In genomic region chr1:205301220-205301821, GRCh38 we compare ENCODE assay signal across 1 cellular context.
TF ChIP-seq lines count a peak whose summit lies in the region.

No MANE protein-coding gene starts in this region.

TF ChIP-seq in HepG2, 621 proteins besides CTCF, POLR2A, EP300 and RAD21 (continued from another document and continues in another):
- TF ChIP-seq, protein P1, sequence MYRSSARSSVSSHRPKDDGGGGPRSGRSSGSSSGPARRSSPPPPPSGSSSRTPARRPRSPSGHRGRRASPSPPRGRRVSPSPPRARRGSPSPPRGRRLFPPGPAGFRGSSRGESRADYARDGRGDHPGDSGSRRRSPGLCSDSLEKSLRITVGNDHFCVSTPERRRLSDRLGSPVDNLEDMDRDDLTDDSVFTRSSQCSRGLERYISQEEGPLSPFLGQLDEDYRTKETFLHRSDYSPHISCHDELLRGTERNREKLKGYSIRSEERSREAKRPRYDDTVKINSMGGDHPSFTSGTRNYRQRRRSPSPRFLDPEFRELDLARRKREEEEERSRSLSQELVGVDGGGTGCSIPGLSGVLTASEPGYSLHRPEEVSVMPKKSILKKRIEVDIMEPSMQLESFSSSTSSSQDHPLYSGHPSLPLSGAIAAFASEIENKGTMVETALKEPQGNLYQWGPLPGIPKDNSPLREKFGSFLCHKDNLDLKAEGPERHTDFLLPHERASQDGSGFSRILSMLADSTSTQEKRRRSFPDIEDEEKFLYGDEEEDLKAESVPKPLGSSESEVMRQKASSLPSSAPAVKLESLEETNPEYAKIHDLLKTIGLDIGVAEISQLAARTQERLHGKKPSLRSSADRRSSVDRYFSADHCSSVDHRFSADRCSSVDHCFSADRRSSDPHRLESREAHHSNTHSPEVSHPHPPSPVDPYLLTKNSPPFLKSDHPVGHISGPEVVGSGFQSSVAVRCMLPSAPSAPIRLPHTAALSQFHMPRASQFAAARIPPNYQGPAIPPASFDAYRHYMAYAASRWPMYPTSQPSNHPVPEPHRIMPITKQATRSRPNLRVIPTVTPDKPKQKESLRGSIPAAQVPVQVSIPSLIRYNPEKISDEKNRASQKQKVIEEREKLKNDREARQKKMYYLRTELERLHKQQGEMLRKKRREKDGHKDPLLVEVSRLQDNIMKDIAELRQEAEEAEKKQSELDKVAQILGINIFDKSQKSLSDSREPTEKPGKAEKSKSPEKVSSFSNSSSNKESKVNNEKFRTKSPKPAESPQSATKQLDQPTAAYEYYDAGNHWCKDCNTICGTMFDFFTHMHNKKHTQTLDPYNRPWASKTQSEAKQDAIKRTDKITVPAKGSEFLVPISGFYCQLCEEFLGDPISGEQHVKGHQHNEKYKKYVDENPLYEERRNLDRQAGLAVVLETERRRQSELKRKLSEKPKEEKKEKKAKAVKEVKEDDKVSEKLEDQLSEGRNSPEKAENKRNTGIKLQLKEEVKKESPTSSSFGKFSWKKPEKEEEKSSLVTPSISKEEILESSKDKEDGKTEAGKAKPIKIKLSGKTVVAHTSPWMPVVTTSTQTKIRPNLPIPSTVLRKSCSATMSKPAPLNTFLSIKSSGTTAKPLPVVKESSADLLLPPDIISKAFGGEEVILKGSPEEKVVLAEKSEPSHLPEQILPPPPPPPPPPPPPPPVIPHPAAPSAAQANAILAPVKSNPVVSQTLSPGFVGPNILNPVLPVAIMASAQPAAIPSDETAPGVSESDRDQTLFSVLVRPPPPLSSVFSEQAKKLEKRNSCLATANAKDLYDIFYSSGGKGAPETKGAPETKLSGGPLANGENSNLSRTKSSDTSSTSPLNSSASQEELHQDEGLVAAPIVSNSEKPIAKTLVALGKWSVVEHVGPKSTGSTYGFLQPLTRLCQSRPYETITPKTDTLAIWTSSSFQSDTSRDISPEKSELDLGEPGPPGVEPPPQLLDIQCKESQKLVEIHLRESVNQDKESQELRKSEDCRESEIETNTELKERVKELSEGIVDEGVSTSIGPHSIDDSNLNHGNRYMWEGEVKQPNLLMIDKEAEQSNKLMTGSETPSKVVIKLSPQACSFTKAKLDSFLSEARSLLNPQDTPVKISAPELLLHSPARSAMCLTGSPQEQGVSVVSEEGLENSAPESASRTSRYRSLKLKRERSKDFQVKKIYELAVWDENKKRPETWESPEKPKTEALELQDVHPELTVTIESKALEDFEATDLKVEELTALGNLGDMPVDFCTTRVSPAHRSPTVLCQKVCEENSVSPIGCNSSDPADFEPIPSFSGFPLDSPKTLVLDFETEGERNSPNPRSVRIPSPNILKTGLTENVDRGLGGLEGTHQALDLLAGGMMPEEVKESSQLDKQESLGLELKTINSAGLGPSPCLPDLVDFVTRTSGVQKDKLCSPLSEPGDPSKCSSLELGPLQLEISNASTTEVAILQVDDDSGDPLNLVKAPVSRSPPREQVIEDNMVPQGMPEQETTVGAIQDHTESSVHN (CRISPR knock-in tag; IDR thresholded peaks at IDR 0.05) = no peak
- TF ChIP-seq SETDB1 (CRISPR knock-in tag; IDR thresholded peaks at IDR 0.05; ENCODE audit: borderline replicate concordance) (no peak), TP53 (CRISPR knock-in tag; conservative IDR thresholded peaks at IDR 0.05) (no peak), ZNF280B (CRISPR knock-in tag; IDR thresholded peaks at IDR 0.05; ENCODE audit: borderline replicate concordance) (0 out of 2 replicates have a peak, but pooled peaks have one; percentile 68), ZFP62 (CRISPR knock-in tag; IDR thresholded peaks at IDR 0.05) (no peak), HBP1 (CRISPR knock-in tag; IDR thresholded peaks at IDR 0.05; ENCODE audit: low read depth) (no peak), E2F2 (CRISPR knock-in tag; IDR thresholded peaks at IDR 0.05; ENCODE audit: borderline replicate concordance) (no peak), ZBTB33 (CRISPR knock-in tag; IDR thresholded peaks at IDR 0.05) (peak; percentile 19; the same call in 1 of the 2 replicates), ZNF724P (CRISPR knock-in tag; IDR thresholded peaks at IDR 0.05; ENCODE audit: borderline replicate concordance) (no peak), ZBTB37 (CRISPR knock-in tag; IDR thresholded peaks at IDR 0.05) (0 out of 2 replicates have a peak, but pooled peaks have one; percentile 36), ZFP1 (CRISPR knock-in tag; IDR thresholded peaks at IDR 0.05) (peak; percentile 100), IRF1 (CRISPR knock-in tag; IDR thresholded peaks at IDR 0.05; ENCODE audit: low read depth) (no peak), NR3C1 (CRISPR knock-in tag; IDR thresholded peaks at IDR 0.05) (no peak), SOX5 (CRISPR knock-in tag; IDR thresholded peaks at IDR 0.05; ENCODE audit: borderline replicate concordance) (peak; percentile 67; the same call in 1 of the 2 replicates), SIN3B (IDR thresholded peaks at IDR 0.05; ENCODE audit: low read length) (no peak), TAF15 (IDR thresholded peaks at IDR 0.05; ENCODE audit: low read depth, low read length, poor library complexity, severe bottlenecking) (no peak), HOXD1 (CRISPR knock-in tag; IDR thresholded peaks at IDR 0.05) (no peak), POGK (CRISPR knock-in tag; conservative IDR thresholded peaks at IDR 0.05) (no peak), ZNF232 (CRISPR knock-in tag; IDR thresholded peaks at IDR 0.05; ENCODE audit: borderline replicate concordance) (no peak), MXI1 (IDR thresholded peaks at IDR 0.05; ENCODE audit: borderline replicate concordance, low read depth, low read length) (no peak)
- TF ChIP-seq, protein P2, sequence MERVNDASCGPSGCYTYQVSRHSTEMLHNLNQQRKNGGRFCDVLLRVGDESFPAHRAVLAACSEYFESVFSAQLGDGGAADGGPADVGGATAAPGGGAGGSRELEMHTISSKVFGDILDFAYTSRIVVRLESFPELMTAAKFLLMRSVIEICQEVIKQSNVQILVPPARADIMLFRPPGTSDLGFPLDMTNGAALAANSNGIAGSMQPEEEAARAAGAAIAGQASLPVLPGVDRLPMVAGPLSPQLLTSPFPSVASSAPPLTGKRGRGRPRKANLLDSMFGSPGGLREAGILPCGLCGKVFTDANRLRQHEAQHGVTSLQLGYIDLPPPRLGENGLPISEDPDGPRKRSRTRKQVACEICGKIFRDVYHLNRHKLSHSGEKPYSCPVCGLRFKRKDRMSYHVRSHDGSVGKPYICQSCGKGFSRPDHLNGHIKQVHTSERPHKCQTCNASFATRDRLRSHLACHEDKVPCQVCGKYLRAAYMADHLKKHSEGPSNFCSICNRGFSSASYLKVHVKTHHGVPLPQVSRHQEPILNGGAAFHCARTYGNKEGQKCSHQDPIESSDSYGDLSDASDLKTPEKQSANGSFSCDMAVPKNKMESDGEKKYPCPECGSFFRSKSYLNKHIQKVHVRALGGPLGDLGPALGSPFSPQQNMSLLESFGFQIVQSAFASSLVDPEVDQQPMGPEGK (CRISPR knock-in tag; IDR thresholded peaks at IDR 0.05) = peak; percentile 98
- TF ChIP-seq, protein P3, sequence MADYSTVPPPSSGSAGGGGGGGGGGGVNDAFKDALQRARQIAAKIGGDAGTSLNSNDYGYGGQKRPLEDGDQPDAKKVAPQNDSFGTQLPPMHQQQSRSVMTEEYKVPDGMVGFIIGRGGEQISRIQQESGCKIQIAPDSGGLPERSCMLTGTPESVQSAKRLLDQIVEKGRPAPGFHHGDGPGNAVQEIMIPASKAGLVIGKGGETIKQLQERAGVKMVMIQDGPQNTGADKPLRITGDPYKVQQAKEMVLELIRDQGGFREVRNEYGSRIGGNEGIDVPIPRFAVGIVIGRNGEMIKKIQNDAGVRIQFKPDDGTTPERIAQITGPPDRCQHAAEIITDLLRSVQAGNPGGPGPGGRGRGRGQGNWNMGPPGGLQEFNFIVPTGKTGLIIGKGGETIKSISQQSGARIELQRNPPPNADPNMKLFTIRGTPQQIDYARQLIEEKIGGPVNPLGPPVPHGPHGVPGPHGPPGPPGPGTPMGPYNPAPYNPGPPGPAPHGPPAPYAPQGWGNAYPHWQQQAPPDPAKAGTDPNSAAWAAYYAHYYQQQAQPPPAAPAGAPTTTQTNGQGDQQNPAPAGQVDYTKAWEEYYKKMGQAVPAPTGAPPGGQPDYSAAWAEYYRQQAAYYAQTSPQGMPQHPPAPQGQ (CRISPR knock-in tag; IDR thresholded peaks at IDR 0.05; ENCODE audit: borderline replicate concordance) = no peak
- TF ChIP-seq, protein P4, sequence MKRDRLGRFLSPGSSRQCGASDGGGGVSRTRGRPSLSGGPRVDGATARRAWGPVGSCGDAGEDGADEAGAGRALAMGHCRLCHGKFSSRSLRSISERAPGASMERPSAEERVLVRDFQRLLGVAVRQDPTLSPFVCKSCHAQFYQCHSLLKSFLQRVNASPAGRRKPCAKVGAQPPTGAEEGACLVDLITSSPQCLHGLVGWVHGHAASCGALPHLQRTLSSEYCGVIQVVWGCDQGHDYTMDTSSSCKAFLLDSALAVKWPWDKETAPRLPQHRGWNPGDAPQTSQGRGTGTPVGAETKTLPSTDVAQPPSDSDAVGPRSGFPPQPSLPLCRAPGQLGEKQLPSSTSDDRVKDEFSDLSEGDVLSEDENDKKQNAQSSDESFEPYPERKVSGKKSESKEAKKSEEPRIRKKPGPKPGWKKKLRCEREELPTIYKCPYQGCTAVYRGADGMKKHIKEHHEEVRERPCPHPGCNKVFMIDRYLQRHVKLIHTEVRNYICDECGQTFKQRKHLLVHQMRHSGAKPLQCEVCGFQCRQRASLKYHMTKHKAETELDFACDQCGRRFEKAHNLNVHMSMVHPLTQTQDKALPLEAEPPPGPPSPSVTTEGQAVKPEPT (CRISPR knock-in tag; IDR thresholded peaks at IDR 0.05; ENCODE audit: low read depth) = no peak
